Comparison of ENCODE assay signal across 8 cellular contexts in genomic region chr6:139534472-139535115, GRCh38.
DNase-seq lines count a peak whose midpoint lies in the region; ATAC-seq, FAIRE-seq and TF ChIP-seq lines count a peak whose summit lies in the region.

No MANE protein-coding gene starts in this region.

- H4K20me1 ChIP-seq in Loucy (ENCODE audit: insufficient read depth, low read length, poor library complexity, severe bottlenecking) = no peaks in the 10 kb centered on the region
- no peaks in the 10 kb centered on the region for H4K20me1 ChIP-seq in mammary epithelial cell (ENCODE audit: insufficient read depth, low read length)

- H3K4me3 ChIP-seq in Loucy (ENCODE audit: low read length, poor library complexity, severe bottlenecking) (no peak overlapping the region), mammary epithelial cell (replicated peaks in 1 of 3; ENCODE audit: insufficient read depth in 1 of 3, low read depth in 2 of 3, low read length in 3 of 3) (no peak overlapping the region), pancreas (peak overlapping the region in 2 of 4 donors; percentile 13 to 25)

- H3K4me2 ChIP-seq in Loucy (ENCODE audit: low read depth, low read length, poor library complexity, severe bottlenecking) (peak overlapping the region; percentile 45), mammary epithelial cell (ENCODE audit: insufficient read depth, low read depth, low read length) (no peak overlapping the region)

- no peak overlapping the region for H3K27ac ChIP-seq in mammary epithelial cell (ENCODE audit: insufficient read depth, low read depth, low read length)
- peak overlapping the region; percentile 16 to 78 (median 56) for H3K27ac ChIP-seq in pancreas

- H3F3A ChIP-seq in Loucy (ENCODE audit: low read depth) = no peaks in the 10 kb centered on the region

- 94% methylated on average over 5 of the region's 5 CpGs for WGBS in mammary epithelial cell (ENCODE audit: low coverage, missing lambda C conversion rate)
- WGBS in pancreas, 2 donors = 29 to 31% methylated on average over 5 of the region's 5 CpGs

- dilution Hi-C loops in mammary epithelial cell (cut with HindIII; ENCODE audit: low sequenced_read_pairs) = no loop called here

- CTCF ChIA-PET in mammary epithelial cell (lab: Charles Lee; ENCODE audit: low non-redundant PET) = no interaction called here

- TF ChIP-seq CTCF in Loucy (conservative IDR thresholded peaks at IDR 0.05; ENCODE audit: low read length) (no peak), mammary epithelial cell (conservative IDR thresholded peaks at IDR 0.05 in 1 of 2, IDR thresholded peaks at IDR 0.05 in 1 of 2; ENCODE audit: extremely low read depth in 1 of 2, insufficient read depth in 1 of 2, low read depth in 1 of 2, low read length in 2 of 2) (no peak), pancreas (IDR thresholded peaks at IDR 0.05) (no peak)

- no peaks in the 10 kb centered on the region for H3K36me3 ChIP-seq in Loucy (ENCODE audit: insufficient read depth, low read length)
- H3K36me3 ChIP-seq in mammary epithelial cell (ENCODE audit: insufficient read depth, low read length) = no peaks in the 10 kb centered on the region
- no peaks in the 10 kb centered on the region for H3K36me3 ChIP-seq in pancreas

- in situ Hi-C loops in mammary epithelial cell (cut with MboI; ENCODE audit: low sequenced_read_pairs in 2 of 2) = no loop called here

- H2AFZ ChIP-seq in Loucy (ENCODE audit: low read length) (peak overlapping the region; percentile 62), mammary epithelial cell (ENCODE audit: low read depth, low read length) (peak overlapping the region; percentile 57)

- H3K9me3 ChIP-seq in Loucy (ENCODE audit: insufficient read depth, low read depth, low read length) (no peaks in the 10 kb centered on the region), mammary epithelial cell (replicated peaks; ENCODE audit: insufficient read depth, low read length) (no peaks in the 10 kb centered on the region), pancreas (no peaks in the 10 kb centered on the region)

- H3K4me1 ChIP-seq in Loucy (ENCODE audit: insufficient read depth, low read length, poor library complexity, severe bottlenecking) (peaks cover 11% of the 10 kb centered on the region), mammary epithelial cell (ENCODE audit: insufficient read depth, low read length) (peaks cover 9% of the 10 kb centered on the region), pancreas (peaks cover 9 to 30% (median 10%) of the 10 kb centered on the region in 3 donors)

- DNase-seq in mammary epithelial cell = no peak
- peak in 3 of 6 donors; percentile 37 to 71 (median 60) for DNase-seq in pancreas
- DNase-seq in DMS153 (lab: John Stamatoyannopoulos, UW) = no peak
- DNase-seq in activated naive CD4-positive, alpha-beta T cell treated with Interleukin-2 at 50 U/mL for 16 hours = no peak
- no peak for DNase-seq in DMS79 (lab: John Stamatoyannopoulos, UW)

- no TSS peak for BruUV-seq in mammary epithelial cell (replicated peaks; lab: Mats Ljungman, UMichigan)

- ATAC-seq in GM18511 (IDR thresholded peaks at IDR 0.05; ENCODE audit: unreplicated experiment) (peak; percentile 41), pancreas (peak; percentile 62 to 83 (median 74)), HG03342 (IDR thresholded peaks at IDR 0.05; ENCODE audit: unreplicated experiment) (no peak)

- H3K79me2 ChIP-seq in Loucy (ENCODE audit: insufficient read depth, low read length) (no peaks in the 10 kb centered on the region), mammary epithelial cell (ENCODE audit: insufficient read depth, low read length) (no peaks in the 10 kb centered on the region)

- intact Hi-C loops in mammary epithelial cell (cut with micrococcal nuclease) (no loop called here), pancreas (cut with DNase I) (no loop called here)

- H3K9me2 ChIP-seq in Loucy (replicated peaks; ENCODE audit: low read depth, low read length) = no peaks in the 10 kb centered on the region

- no peak for FAIRE-seq in pancreas (lab: Jason Lieb, UNC)

- H3K9ac ChIP-seq in Loucy (ENCODE audit: low read depth, low read length, poor library complexity, severe bottlenecking) = no peak overlapping the region
- H3K9ac ChIP-seq in mammary epithelial cell (ENCODE audit: insufficient read depth, low read length) = no peak overlapping the region

- H3K27me3 ChIP-seq in Loucy (ENCODE audit: insufficient read depth, low read length, poor library complexity, severe bottlenecking) = no peaks in the 10 kb centered on the region
- no peaks in the 10 kb centered on the region for H3K27me3 ChIP-seq in mammary epithelial cell (ENCODE audit: insufficient read depth, low read length)
- H3K27me3 ChIP-seq in pancreas = no peaks in the 10 kb centered on the region
